Comparison of ENCODE assay signal across 18 cellular contexts in the genomic region with DNA sequence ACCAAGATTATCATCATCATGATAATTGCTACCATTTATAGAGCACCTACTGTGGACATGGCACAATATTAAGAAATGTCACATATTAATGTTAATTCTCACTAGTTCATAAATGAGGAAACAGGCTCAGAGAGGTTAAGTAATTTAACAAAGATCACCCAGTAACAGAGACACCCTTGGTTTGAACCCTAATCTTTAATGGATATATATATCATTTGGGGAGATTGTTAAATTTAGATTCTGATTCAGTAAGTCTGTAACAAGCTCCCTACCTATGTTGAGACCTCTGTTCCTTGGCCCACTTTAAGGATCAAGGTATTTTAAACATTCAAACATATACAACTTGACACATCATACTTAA. TPM values are rescaled to one million over a fixed set of nuclear protein-coding genes. Genes with fewer than 3 reads are reported as not detected.
A peak's percentile ranks its signal among the peaks of the same experiment; 100 is the strongest.
DNase-seq lines count a peak whose midpoint lies in the region; ATAC-seq and TF ChIP-seq lines count a peak whose summit lies in the region.
"Had no signal": no experiment of that assay in that cellular context is flagged by ENCODE, and none has a peak within 500 bp of the region (broad histone marks: within the 10 kb centered on the region; RNA-seq: fewer than 3 reads in every experiment).

No MANE protein-coding gene starts in this region.

- H3K4me3 Mint-ChIP-seq in stimulated activated naive B cell treated with anti-CD40 and anti-IgM and Interleukin-4, amounts not matched to agents 10 μg/mL and 1 μg/mL and 100 μg/mL, for 72 hours, result no peak overlapping the region
- H3K4me3 Mint-ChIP-seq: activated naive CD8-positive, alpha-beta T cell; naive thymus-derived CD8-positive, alpha-beta T cell had no signal

- no peak for ATAC-seq in right cardiac atrium
- ATAC-seq in left ventricle myocardium superior, result no peak
- ATAC-seq in gastrocnemius medialis, result no peak
- no peak for ATAC-seq in stimulated activated naive B cell treated with anti-CD40 and anti-IgM and Interleukin-4, amounts not matched to agents 10 μg/mL and 1 μg/mL and 100 μg/mL, for 72 hours (replicated peaks)
- ATAC-seq in GM19023 (IDR thresholded peaks at IDR 0.05; ENCODE audit: unreplicated experiment), result no peak
- ATAC-seq: naive thymus-derived CD8-positive, alpha-beta T cell; right lobe of liver had no signal

- H3K4me2 ChIP-seq in hepatocyte, result peak overlapping the region; percentile 72

- no peaks in the 10 kb centered on the region for H3K9me3 Mint-ChIP-seq in stimulated activated naive B cell treated with anti-CD40 and anti-IgM and Interleukin-4, amounts not matched to agents 10 μg/mL and 1 μg/mL and 100 μg/mL, for 72 hours
- H3K9me3 Mint-ChIP-seq: naive thymus-derived CD8-positive, alpha-beta T cell had no signal

- no peaks in the 10 kb centered on the region for H3K36me3 ChIP-seq in hepatocyte (replicated peaks; ENCODE audit: insufficient read depth, low read depth)
- H3K36me3 ChIP-seq in gastrocnemius medialis, result no peaks in the 10 kb centered on the region
- H3K36me3 ChIP-seq: cardiac muscle cell, right lobe of liver had no signal

- peak overlapping the region; percentile 39 for H3K4me3 ChIP-seq in right cardiac atrium (ENCODE audit: low read length)
- no peak overlapping the region for H3K4me3 ChIP-seq in hepatocyte
- H3K4me3 ChIP-seq in gastrocnemius medialis, result peak overlapping the region in 2 of 4 donors; percentile 44 to 48
- H3K4me3 ChIP-seq: cardiac muscle cell had no signal

- H3K4me1 Mint-ChIP-seq in stimulated activated naive B cell treated with anti-CD40 and anti-IgM and Interleukin-4, amounts not matched to agents 10 μg/mL and 1 μg/mL and 100 μg/mL, for 72 hours, result peaks cover 5 to 14% of the 10 kb centered on the region in 2 donors

- H3K4me1 ChIP-seq in right cardiac atrium (ENCODE audit: control insufficient read depth, insufficient read depth, low read length), result peaks cover 8% of the 10 kb centered on the region
- peaks cover 5% of the 10 kb centered on the region for H3K4me1 ChIP-seq in hepatocyte (ENCODE audit: insufficient read depth)
- H3K4me1 ChIP-seq in gastrocnemius medialis, result peaks cover 7 to 9% of the 10 kb centered on the region in 2 donors

- H3K27me3 ChIP-seq in right cardiac atrium (ENCODE audit: control insufficient read depth, insufficient read depth), result no peaks in the 10 kb centered on the region
- no peaks in the 10 kb centered on the region for H3K27me3 ChIP-seq in hepatocyte
- H3K27me3 ChIP-seq in gastrocnemius medialis, result no peaks in the 10 kb centered on the region
- H3K27me3 ChIP-seq: cardiac muscle cell, right lobe of liver had no signal

- no peak for TF ChIP-seq POLR2A in gastrocnemius medialis (IDR thresholded peaks at IDR 0.05)

- no peaks in the 10 kb centered on the region for H3K9me2 ChIP-seq in hepatocyte (replicated peaks; ENCODE audit: insufficient read depth)

- H3K27me3 Mint-ChIP-seq in stimulated activated naive B cell treated with anti-CD40 and anti-IgM and Interleukin-4, amounts not matched to agents 10 μg/mL and 1 μg/mL and 100 μg/mL, for 72 hours, result peaks cover 22 to 44% of the 10 kb centered on the region in 2 donors

- H3K27ac Mint-ChIP-seq in stimulated activated naive B cell treated with anti-CD40 and anti-IgM and Interleukin-4, amounts not matched to agents 10 μg/mL and 1 μg/mL and 100 μg/mL, for 72 hours, result no peak overlapping the region
- H3K27ac Mint-ChIP-seq: activated naive CD8-positive, alpha-beta T cell; naive thymus-derived CD8-positive, alpha-beta T cell had no signal

- DNase-seq in right cardiac atrium (no peak), left ventricle myocardium superior (no peak), hepatocyte (ENCODE audit: low spot score) (no peak), gastrocnemius medialis (no peak), SKM-1 treated with dmso at 0.1 percent for 144 hours (lab: John Stamatoyannopoulos, UW; ENCODE audit: unreplicated experiment) (no peak), retina (no peak)
- DNase-seq in stimulated activated naive B cell treated with anti-CD40 and anti-IgM and Interleukin-4, amounts not matched to agents 10 μg/mL and 1 μg/mL and 100 μg/mL, for 72 hours, result no peak
- DNase-seq: activated CD4-positive, alpha-beta T cell treated with anti-CD3 and anti-CD28 coated beads, Interleukin-2, amount 50 U/mL, for 1 hour; activated T-cell treated with anti-CD3 and anti-CD28 coated beads, Interleukin-2, amount 50 U/mL, for 1 hour; naive thymus-derived CD8-positive, alpha-beta T cell; NCI-H1436 treated with DMSO at 0.1 percent for 48 hours; NCI-H446 treated with DMSO at 0.1 percent for 48 hours; right lobe of liver; stimulated activated naive CD4-positive, alpha-beta T cell had no signal

- H3K9me3 ChIP-seq in right cardiac atrium (ENCODE audit: control insufficient read depth, low read length) (no peaks in the 10 kb centered on the region), hepatocyte (ENCODE audit: low read depth) (no peaks in the 10 kb centered on the region), gastrocnemius medialis (no peaks in the 10 kb centered on the region)
- H3K9me3 ChIP-seq: right lobe of liver had no signal

- H3K27ac ChIP-seq in right cardiac atrium (ENCODE audit: low read length) (no peak overlapping the region), hepatocyte (peak overlapping the region; percentile 56), gastrocnemius medialis (peak overlapping the region; percentile 61 to 72 (median 69))
- H3K27ac ChIP-seq: right lobe of liver had no signal

- no peak for TF ChIP-seq CTCF in hepatocyte (IDR thresholded peaks at IDR 0.05; ENCODE audit: poor library complexity)
- TF ChIP-seq CTCF in gastrocnemius medialis (IDR thresholded peaks at IDR 0.05 in 4 of 5, conservative IDR thresholded peaks at IDR 0.05 in 1 of 5), result no peak

- no peaks in the 10 kb centered on the region for H3K36me3 Mint-ChIP-seq in stimulated activated naive B cell treated with anti-CD40 and anti-IgM and Interleukin-4, amounts not matched to agents 10 μg/mL and 1 μg/mL and 100 μg/mL, for 72 hours
- H3K36me3 Mint-ChIP-seq: activated naive CD8-positive, alpha-beta T cell; naive thymus-derived CD8-positive, alpha-beta T cell had no signal

- no peak overlapping the region for H2AFZ ChIP-seq in hepatocyte

- intact Hi-C loops in right cardiac atrium (cut with DNase I) (no loop called here), left ventricle myocardium superior (cut with micrococcal nuclease) (no loop called here), gastrocnemius medialis (cut with DNase I; ENCODE audit: low total_unique reads) (loop anchor here (2.0 to 5.0 kb wide), 2 partner anchors 45 to 99 kb away; no protein-coding TSS in a partner anchor)

- in situ Hi-C loops in gastrocnemius medialis (cut with MboI; ENCODE audit: low sequenced_read_pairs in 4 of 4), result no loop called here

- H4K20me1 ChIP-seq in hepatocyte (ENCODE audit: insufficient read depth, poor library complexity, severe bottlenecking), result no peaks in the 10 kb centered on the region

- H3K79me2 ChIP-seq in hepatocyte, result no peaks in the 10 kb centered on the region

RNA-seq across cellular contexts. Expression of a gene that starts 0.8 kb away (rescaled TPM):
- total RNA-seq in right cardiac atrium (10 to 100 TPM; 24.7 to 37.2 (median 31.0) TPM), left ventricle myocardium superior (10.9 TPM), hepatocyte (15.3 and 18.5 TPM in 2 replicates), gastrocnemius medialis (10 to 100 TPM in 2 of 4 donors, 1 to 10 TPM in 1, under 1 TPM in 1; 0.39 to 87.9 (median 6.1) TPM)
- polyA plus RNA-seq in right cardiac atrium (13.2 TPM), hepatocyte (5.8 and 9.3 TPM in 2 replicates)
- total RNA-seq: endothelial cell of umbilical vein; naive thymus-derived CD8-positive, alpha-beta T cell had no signal
- polyA plus RNA-seq: cardiac muscle cell; endothelial cell of umbilical vein; naive thymus-derived CD8-positive, alpha-beta T cell had no signal

RNA-seq across cellular contexts. Expression of a gene that starts 27.4 kb away (rescaled TPM):
- total RNA-seq in right cardiac atrium (10 to 100 TPM; 11.9 to 17.6 (median 15.9) TPM), left ventricle myocardium superior (22.2 TPM), hepatocyte (35.4 and 36.4 TPM in 2 replicates), gastrocnemius medialis (10 to 100 TPM; 10.1 to 41.7 (median 13.3) TPM)
- polyA plus RNA-seq in right cardiac atrium (15.0 TPM), hepatocyte (22.7 and 24.3 TPM in 2 replicates)
